2 cellular contexts compared by ENCODE assay signal in genomic region chr6:135141182-135141581, GRCh38.
TF ChIP-seq lines count a peak whose summit lies in the region.

No MANE protein-coding gene starts in this region.

TF ChIP-seq in GM23338, 12 proteins besides CTCF, POLR2A, EP300 and RAD21:
- TF ChIP-seq ZNF114 (CRISPR knock-in tag; IDR thresholded peaks at IDR 0.05) (no peak), ZNF331 (CRISPR knock-in tag; IDR thresholded peaks at IDR 0.05; ENCODE audit: low read depth) (no peak), CREB1 (CRISPR knock-in tag; IDR thresholded peaks at IDR 0.05; ENCODE audit: low read depth) (no peak), ETS1 (IDR thresholded peaks at IDR 0.05) (no peak), STAT1 (IDR thresholded peaks at IDR 0.05; ENCODE audit: unreplicated experiment) (no peak), NANOG (IDR thresholded peaks at IDR 0.05; ENCODE audit: borderline replicate concordance) (no peak), JUNB (IDR thresholded peaks at IDR 0.05; ENCODE audit: unreplicated experiment) (no peak), POLR2AphosphoS5 (IDR thresholded peaks at IDR 0.05; ENCODE audit: low read depth) (no peak)
- TF ChIP-seq, protein P1, sequence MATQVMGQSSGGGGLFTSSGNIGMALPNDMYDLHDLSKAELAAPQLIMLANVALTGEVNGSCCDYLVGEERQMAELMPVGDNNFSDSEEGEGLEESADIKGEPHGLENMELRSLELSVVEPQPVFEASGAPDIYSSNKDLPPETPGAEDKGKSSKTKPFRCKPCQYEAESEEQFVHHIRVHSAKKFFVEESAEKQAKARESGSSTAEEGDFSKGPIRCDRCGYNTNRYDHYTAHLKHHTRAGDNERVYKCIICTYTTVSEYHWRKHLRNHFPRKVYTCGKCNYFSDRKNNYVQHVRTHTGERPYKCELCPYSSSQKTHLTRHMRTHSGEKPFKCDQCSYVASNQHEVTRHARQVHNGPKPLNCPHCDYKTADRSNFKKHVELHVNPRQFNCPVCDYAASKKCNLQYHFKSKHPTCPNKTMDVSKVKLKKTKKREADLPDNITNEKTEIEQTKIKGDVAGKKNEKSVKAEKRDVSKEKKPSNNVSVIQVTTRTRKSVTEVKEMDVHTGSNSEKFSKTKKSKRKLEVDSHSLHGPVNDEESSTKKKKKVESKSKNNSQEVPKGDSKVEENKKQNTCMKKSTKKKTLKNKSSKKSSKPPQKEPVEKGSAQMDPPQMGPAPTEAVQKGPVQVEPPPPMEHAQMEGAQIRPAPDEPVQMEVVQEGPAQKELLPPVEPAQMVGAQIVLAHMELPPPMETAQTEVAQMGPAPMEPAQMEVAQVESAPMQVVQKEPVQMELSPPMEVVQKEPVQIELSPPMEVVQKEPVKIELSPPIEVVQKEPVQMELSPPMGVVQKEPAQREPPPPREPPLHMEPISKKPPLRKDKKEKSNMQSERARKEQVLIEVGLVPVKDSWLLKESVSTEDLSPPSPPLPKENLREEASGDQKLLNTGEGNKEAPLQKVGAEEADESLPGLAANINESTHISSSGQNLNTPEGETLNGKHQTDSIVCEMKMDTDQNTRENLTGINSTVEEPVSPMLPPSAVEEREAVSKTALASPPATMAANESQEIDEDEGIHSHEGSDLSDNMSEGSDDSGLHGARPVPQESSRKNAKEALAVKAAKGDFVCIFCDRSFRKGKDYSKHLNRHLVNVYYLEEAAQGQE (IDR thresholded peaks at IDR 0.05; ENCODE audit: unreplicated experiment): no peak

TF ChIP-seq in K562, 482 proteins besides CTCF, POLR2A, EP300 and RAD21:
- no peak for TF ChIP-seq SAFB (IDR thresholded peaks at IDR 0.05; ENCODE audit: borderline replicate concordance, low read depth, low read length)
- TF ChIP-seq CEBPB (tag; IDR thresholded peaks at IDR 0.05): 0 out of 2 replicates have a peak, but pooled peaks have one; percentile 26
- TF ChIP-seq RNF2 (IDR thresholded peaks at IDR 0.05): no peak
- TF ChIP-seq CBFA2T3 (IDR thresholded peaks at IDR 0.05): 0 out of 2 replicates have a peak, but pooled peaks have one; percentile 23
- TF ChIP-seq CEBPG (CRISPR knock-in tag; IDR thresholded peaks at IDR 0.05): no peak
- 0 out of 4 replicates have a peak, but pooled peaks have one; percentile 8 to 14 for TF ChIP-seq CEBPG (tag; conservative IDR thresholded peaks at IDR 0.05 in 1 of 2, IDR thresholded peaks at IDR 0.05 in 1 of 2)
- TF ChIP-seq MECOM (CRISPR knock-in tag; IDR thresholded peaks at IDR 0.05): no peak
TF ChIP-seq in K562: peak in this region for 3.
